Comparison of ENCODE assay signal across 9 cellular contexts in genomic region chr7:42856605-42856987, GRCh38. TPM values are rescaled to one million over a fixed set of nuclear protein-coding genes. Genes with fewer than 3 reads are reported as not detected.
DNase-seq lines count a peak whose midpoint lies in the region; ATAC-seq, FAIRE-seq and TF ChIP-seq lines count a peak whose summit lies in the region.
"Had no signal": no experiment of that assay in that cellular context is flagged by ENCODE, and none has a peak within 500 bp of the region (broad histone marks: within the 10 kb centered on the region; RNA-seq: fewer than 3 reads in every experiment).

No MANE protein-coding gene starts in this region.

- intact Hi-C loops in CD4-positive, alpha-beta memory T cell (cut with micrococcal nuclease) = no loop called here
- intact Hi-C loops in pancreas (cut with DNase I) = no loop called here

- H3K4me3 Mint-ChIP-seq in CD4-positive, alpha-beta memory T cell = peak overlapping the region in 5 of 8 donors; percentile 38 to 79 (median 52)

- no peaks in the 10 kb centered on the region for H3K27me3 ChIP-seq in CD4-positive, alpha-beta memory T cell (ENCODE audit: insufficient read depth, low read length)
- H3K27me3 ChIP-seq in pancreas = no peaks in the 10 kb centered on the region

- peaks cover 0 to 9% (median 1%) of the 10 kb centered on the region in 8 donors for H3K9me3 Mint-ChIP-seq in CD4-positive, alpha-beta memory T cell

- POLR2A ChIA-PET in CD4-positive, alpha-beta memory T cell (lab: Charles Lee; ENCODE audit: partially characterized antibody) = no interaction called here

- FAIRE-seq in pancreas (lab: Jason Lieb, UNC) = no peak

- no peak overlapping the region for H3K4me3 ChIP-seq in CD4-positive, alpha-beta memory T cell (ENCODE audit: low read length in 2 of 2)
- H3K4me3 ChIP-seq in coronary artery (peak overlapping the region; percentile 67), pancreas (peak overlapping the region; percentile 8 to 46 (median 18))

- H3K27ac ChIP-seq in CD4-positive, alpha-beta memory T cell (ENCODE audit: low read depth, low read length) = no peak overlapping the region
- H3K27ac ChIP-seq in coronary artery (no peak overlapping the region), pancreas (no peak overlapping the region)

- peaks cover 20 to 25% of the 10 kb centered on the region in 2 donors for H3K27me3 Mint-ChIP-seq in CD4-positive, alpha-beta memory T cell

- H3K4me1 ChIP-seq in CD4-positive, alpha-beta memory T cell (ENCODE audit: insufficient read depth, low read length) = no peaks in the 10 kb centered on the region
- H3K4me1 ChIP-seq in pancreas = no peaks in the 10 kb centered on the region

- no peak overlapping the region for H3K27ac Mint-ChIP-seq in CD4-positive, alpha-beta memory T cell

- TF ChIP-seq CTCF in coronary artery (IDR thresholded peaks at IDR 0.05) = no peak
- TF ChIP-seq CTCF in pancreas (IDR thresholded peaks at IDR 0.05) = no peak

- H3K36me3 Mint-ChIP-seq in CD4-positive, alpha-beta memory T cell = no peaks in the 10 kb centered on the region

- ATAC-seq in HG02970 (IDR thresholded peaks at IDR 0.05; ENCODE audit: low FRiP score, unreplicated experiment) = peak; percentile 17
- peak in 3 of 4 donors; percentile 62 to 74 (median 70) for ATAC-seq in pancreas
- ATAC-seq in GM19023 (IDR thresholded peaks at IDR 0.05; ENCODE audit: unreplicated experiment) = no peak
- no peak for ATAC-seq in GM19035 (IDR thresholded peaks at IDR 0.05; ENCODE audit: unreplicated experiment)
- ATAC-seq in HG03095 (IDR thresholded peaks at IDR 0.05; ENCODE audit: unreplicated experiment) = no peak

- no peak for DNase-seq in CD4-positive, alpha-beta memory T cell
- DNase-seq in coronary artery (ENCODE audit: low spot score) = no peak
- DNase-seq in pancreas = no peak
- DNase-seq in SIG-M5 treated with dmso at 0.1 percent for 504 hours (lab: John Stamatoyannopoulos, UW; ENCODE audit: unreplicated experiment) = no peak
- DNase-seq: NCI-H446 had no signal

- CTCF ChIA-PET in CD4-positive, alpha-beta memory T cell (lab: Charles Lee; ENCODE audit: partially characterized antibody) = no interaction called here

- H3K4me1 Mint-ChIP-seq in CD4-positive, alpha-beta memory T cell = peaks cover 1 to 9% (median 6%) of the 10 kb centered on the region in 4 donors

- WGBS in pancreas, 2 donors = 16 to 23% methylated on average over 19 of the region's 19 CpGs

- no peaks in the 10 kb centered on the region for H3K9me3 ChIP-seq in CD4-positive, alpha-beta memory T cell (ENCODE audit: control insufficient read depth in 1 of 2, low read length in 2 of 2)
- no peaks in the 10 kb centered on the region for H3K9me3 ChIP-seq in pancreas

- H3K36me3 ChIP-seq in CD4-positive, alpha-beta memory T cell (ENCODE audit: insufficient read depth, low read length) = no peaks in the 10 kb centered on the region
- H3K36me3 ChIP-seq in pancreas = no peaks in the 10 kb centered on the region

RNA-seq across cellular contexts. Expression of gene C7orf25, which starts 55.3 kb away (rescaled TPM):
- 1 to 10 TPM; 8.8 to 9.2 TPM for total RNA-seq in CD4-positive, alpha-beta memory T cell
- 1 to 10 TPM; 1.6 to 4.0 TPM for polyA plus RNA-seq in CD4-positive, alpha-beta memory T cell
- total RNA-seq in pancreas = 1 to 10 TPM; 2.7 to 3.9 (median 3.0) TPM
- 1 to 10 TPM; 2.7 to 3.0 TPM for polyA plus RNA-seq in pancreas

Comparison
In these comparisons a context has a peak if more than half of its experiments do, and no peak if none do; other contexts are left out.
1. H3K4me3 ChIP-seq: peak in coronary artery (single experiment) and pancreas (4 of 4); none in CD4-positive, alpha-beta memory T cell (0 of 2).
2. ATAC-seq: peak in HG02970 (single experiment) and pancreas (3 of 4); none in GM19023 (single experiment), GM19035 (single experiment) and HG03095 (single experiment).